1 cellular context compared by ENCODE assay signal in genomic region chr6:16200231-16200941, GRCh38.
TF ChIP-seq lines count a peak whose summit lies in the region.

No MANE protein-coding gene starts in this region.

TF ChIP-seq in GM23338, 12 proteins besides CTCF, POLR2A, EP300 and RAD21:
- TF ChIP-seq REST (IDR thresholded peaks at IDR 0.05; ENCODE audit: unreplicated experiment) (no peak), EZH2 (IDR thresholded peaks at IDR 0.05; ENCODE audit: low read depth, unreplicated experiment) (no peak), ZNF462 (CRISPR knock-in tag; IDR thresholded peaks at IDR 0.05) (no peak), ZNF114 (CRISPR knock-in tag; IDR thresholded peaks at IDR 0.05) (no peak), EZH2phosphoT487 (IDR thresholded peaks at IDR 0.05; ENCODE audit: unreplicated experiment) (no peak), NANOG (IDR thresholded peaks at IDR 0.05; ENCODE audit: borderline replicate concordance) (no peak), POLR2AphosphoS5 (IDR thresholded peaks at IDR 0.05; ENCODE audit: low read depth) (no peak), ZNF331 (CRISPR knock-in tag; IDR thresholded peaks at IDR 0.05; ENCODE audit: low read depth) (no peak), CREB1 (CRISPR knock-in tag; IDR thresholded peaks at IDR 0.05; ENCODE audit: low read depth) (no peak), STAT1 (IDR thresholded peaks at IDR 0.05; ENCODE audit: unreplicated experiment) (no peak), ETS1 (IDR thresholded peaks at IDR 0.05) (no peak), JUNB (IDR thresholded peaks at IDR 0.05; ENCODE audit: unreplicated experiment) (no peak)
